ENCODE assay signal across 8 cellular contexts in genomic region chr5:66143473-66144073, GRCh38. TPM values are rescaled to one million over a fixed set of nuclear protein-coding genes. Genes with fewer than 3 reads are reported as not detected.
DNase-seq lines count a peak whose midpoint lies in the region; ATAC-seq and TF ChIP-seq lines count a peak whose summit lies in the region.

No MANE protein-coding gene starts in this region.

- H3K9me3 ChIP-seq in MG63: no peaks in the 10 kb centered on the region

- H3K27me3 Mint-ChIP-seq in chondrocyte (ENCODE audit: low read depth): no peaks in the 10 kb centered on the region

- TF ChIP-seq CTCF in chondrocyte (IDR thresholded peaks at IDR 0.05): no peak

- peak; percentile 7 for DNase-seq in EL
- no peak for DNase-seq in MG63
- DNase-seq in chondrocyte (ENCODE audit: low spot score): no peak
- DNase-seq in midbrain (lab: John Stamatoyannopoulos, UW): peak; percentile 29
- no peak for DNase-seq in glomerular visceral epithelial cell (ENCODE audit: extremely low spot score)
- DNase-seq in NCI-H345 (lab: John Stamatoyannopoulos, UW): no peak
- DNase-seq in amniotic stem cell (lab: John Stamatoyannopoulos, UW): no peak

- H3K27ac Mint-ChIP-seq in chondrocyte (ENCODE audit: unreplicated experiment): peak overlapping the region; percentile 100

- H3K4me3 Mint-ChIP-seq in chondrocyte (ENCODE audit: unreplicated experiment): peak overlapping the region; percentile 97

- peaks cover 33% of the 10 kb centered on the region for H3K4me1 Mint-ChIP-seq in chondrocyte (ENCODE audit: low read depth)

- peak; percentile 23 for ATAC-seq in GM21717 (IDR thresholded peaks at IDR 0.05; ENCODE audit: unreplicated experiment)

- peaks cover 10% of the 10 kb centered on the region; the same call in 1 of the 2 replicates for H3K36me3 ChIP-seq in MG63

- H3K27me3 ChIP-seq in MG63: no peaks in the 10 kb centered on the region

- H3K4me3 ChIP-seq in MG63: peak overlapping the region; percentile 93

- no peaks in the 10 kb centered on the region for H3K36me3 Mint-ChIP-seq in chondrocyte (ENCODE audit: low read depth)

- H3K9me3 Mint-ChIP-seq in chondrocyte (ENCODE audit: low read depth): no peaks in the 10 kb centered on the region

RNA-seq across cellular contexts. Expression of gene SREK1, which starts 0.5 kb away (rescaled TPM):
- 12.2 and 16.9 TPM in 2 replicates for total RNA-seq in MG63 (2014; rRNA removed; shearing (Covaris generic); ENCODE audit: low replicate concordance)
- 49.1 to 68.2 TPM (median 51.0 TPM) in 3 replicates for total RNA-seq in chondrocyte

Comparison
In these comparisons a context has a peak if more than half of its experiments do, and no peak if none do; other contexts are left out.
1. DNase-seq: peak in EL (single experiment) and midbrain (single experiment); none in MG63 (single experiment), chondrocyte (single experiment), glomerular visceral epithelial cell (single experiment), NCI-H345 (single experiment) and amniotic stem cell (single experiment).